ENCODE assay signal across 8 cellular contexts in the genomic region with DNA sequence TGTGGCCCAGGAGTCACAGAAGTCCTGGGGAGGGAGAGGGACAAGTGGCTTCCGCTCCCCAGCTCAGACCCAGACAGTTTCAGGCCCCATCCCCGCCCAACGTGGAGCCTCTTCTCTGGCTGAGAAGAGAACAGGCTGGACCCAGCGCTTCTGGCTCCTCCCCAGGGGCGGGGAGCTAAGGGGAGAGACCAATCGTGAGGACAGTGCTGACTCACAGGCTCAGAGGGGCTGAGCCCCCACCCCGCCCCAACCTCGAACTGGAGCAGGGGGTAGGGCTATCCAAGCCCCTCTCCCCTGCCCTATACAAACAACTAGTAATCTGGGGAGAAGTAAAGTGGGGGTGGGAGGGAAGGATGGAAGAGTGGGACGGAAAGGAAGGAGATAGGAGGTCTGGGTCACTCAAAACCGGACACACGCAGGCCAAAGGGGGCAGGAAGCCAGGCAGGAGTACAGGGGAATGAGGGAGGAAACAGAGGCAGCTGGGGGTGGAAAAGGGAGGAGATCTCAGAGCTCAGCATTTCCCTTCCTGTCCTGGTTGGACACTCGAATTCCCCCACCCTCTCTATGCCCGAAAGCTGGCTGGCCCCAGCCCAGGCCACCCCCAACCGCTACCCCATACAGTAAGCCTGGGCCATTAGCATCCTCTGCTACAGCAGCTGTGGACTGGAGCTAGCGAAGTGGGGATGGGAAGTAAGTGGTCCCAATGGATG. TPM values are rescaled to one million over a fixed set of nuclear protein-coding genes. Genes with fewer than 3 reads are reported as not detected.
DNase-seq lines count a peak whose midpoint lies in the region; ATAC-seq and TF ChIP-seq lines count a peak whose summit lies in the region.

A gene with protein sequence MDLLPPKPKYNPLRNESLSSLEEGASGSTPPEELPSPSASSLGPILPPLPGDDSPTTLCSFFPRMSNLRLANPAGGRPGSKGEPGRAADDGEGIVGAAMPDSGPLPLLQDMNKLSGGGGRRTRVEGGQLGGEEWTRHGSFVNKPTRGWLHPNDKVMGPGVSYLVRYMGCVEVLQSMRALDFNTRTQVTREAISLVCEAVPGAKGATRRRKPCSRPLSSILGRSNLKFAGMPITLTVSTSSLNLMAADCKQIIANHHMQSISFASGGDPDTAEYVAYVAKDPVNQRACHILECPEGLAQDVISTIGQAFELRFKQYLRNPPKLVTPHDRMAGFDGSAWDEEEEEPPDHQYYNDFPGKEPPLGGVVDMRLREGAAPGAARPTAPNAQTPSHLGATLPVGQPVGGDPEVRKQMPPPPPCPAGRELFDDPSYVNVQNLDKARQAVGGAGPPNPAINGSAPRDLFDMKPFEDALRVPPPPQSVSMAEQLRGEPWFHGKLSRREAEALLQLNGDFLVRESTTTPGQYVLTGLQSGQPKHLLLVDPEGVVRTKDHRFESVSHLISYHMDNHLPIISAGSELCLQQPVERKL (minus strand): TSS at position 117 of the 710 bp plus-strand sequence. CDS start 221 bp downstream, outside the sequence.

- no peak within 1 kb of the TSS for H3K56ac ChIP-seq in H9 (ENCODE audit: insufficient read length, low read depth, low read length)

- H3K23me2 ChIP-seq in H9 (ENCODE audit: insufficient read length, low read depth, low read length, poor library complexity, severe bottlenecking), result peaks cover 38% of the 10 kb centered on the region

- H3K4ac ChIP-seq in H9 (ENCODE audit: low read depth, low read length), result no peak within 1 kb of the TSS

- H2BK5ac ChIP-seq in H9 (ENCODE audit: insufficient read length, low read length), result peak within 1 kb of the TSS; percentile 74

- H4K91ac ChIP-seq in H9 (ENCODE audit: insufficient read length, low read depth, low read length), result peak within 1 kb of the TSS; percentile 10

- WGBS in H9 (ENCODE audit: extremely low coverage, insufficient read length, low lambda C conversion rate), result no CpG with 5 or more reads among the region's 15 CpGs
- WGBS in right cardiac atrium, result 7% methylated on average over 15 of the region's 15 CpGs

- peak within 1 kb of the TSS; percentile 8 to 96 (median 93) for H3K27ac Mint-ChIP-seq in CD14-positive monocyte
- H3K27ac Mint-ChIP-seq in H9, result peak within 1 kb of the TSS; percentile 33 to 95 (median 50); a peak in 6 of 7 replicates

- H3K23ac ChIP-seq in H9 (ENCODE audit: insufficient read length, low read depth, low read length), result no peak within 1 kb of the TSS

- H4K5ac ChIP-seq in H9 (ENCODE audit: insufficient read length, low read depth, low read length), result peak within 1 kb of the TSS; percentile 26

- H3K79me1 ChIP-seq in H9 (ENCODE audit: insufficient read depth, low read depth, low read length, poor library complexity, severe bottlenecking), result peaks cover 7% of the 10 kb centered on the region

- DNase-seq in CD14-positive monocyte (ENCODE audit: low spot score), result peak; percentile 89
- DNase-seq in H9, result peak; percentile 95
- peak; percentile 96 for DNase-seq in RKO (ENCODE audit: low spot score)
- DNase-seq in astrocyte of the hippocampus (ENCODE audit: low read depth, low spot score), result peak; percentile 96
- DNase-seq in right cardiac atrium, result peak; percentile 97 to 98 (median 97)
- DNase-seq in pons (ENCODE audit: low spot score), result peak; percentile 90

- peaks cover 4% of the 10 kb centered on the region; the same call in 1 of the 2 replicates for H3K4me1 ChIP-seq in H9 (ENCODE audit: insufficient read depth, low read length)
- peaks cover 17% of the 10 kb centered on the region for H3K4me1 ChIP-seq in right cardiac atrium (ENCODE audit: control insufficient read depth, insufficient read depth, low read length)

- H4K8ac ChIP-seq in H9 (replicated peaks; ENCODE audit: insufficient read length, low read depth, low read length), result no peak within 1 kb of the TSS

- no peak within 1 kb of the TSS for H2BK120ac ChIP-seq in H9 (ENCODE audit: low read depth, low read length, poor library complexity, severe bottlenecking)

- H2BK20ac ChIP-seq in H9 (ENCODE audit: low read depth, low read length, poor library complexity, severe bottlenecking), result no peak within 1 kb of the TSS

- TF ChIP-seq CTCF in CD14-positive monocyte (IDR thresholded peaks at IDR 0.05), result no peak
- TF ChIP-seq CTCF in H9 (conservative IDR thresholded peaks at IDR 0.05), result no peak

- no peaks in the 10 kb centered on the region for H3K9me3 ChIP-seq in H9 (ENCODE audit: control insufficient read depth, low read depth, low read length)
- no peaks in the 10 kb centered on the region for H3K9me3 ChIP-seq in right cardiac atrium (ENCODE audit: control insufficient read depth, low read length)

- peak within 1 kb of the TSS; percentile 76 to 87 for H3K4me3 Mint-ChIP-seq in CD14-positive monocyte
- H3K4me3 Mint-ChIP-seq in H9, result peak within 1 kb of the TSS in 1 of 2 experiments; percentile 96; a peak in 4 of 5 replicates

- no peak within 1 kb of the TSS for H2AFZ ChIP-seq in H9 (ENCODE audit: low read length)

- H2AK5ac ChIP-seq in H9 (ENCODE audit: insufficient read length, low read length), result peak within 1 kb of the TSS; percentile 38

- no peaks in the 10 kb centered on the region for H3K27me3 ChIP-seq in H9 (ENCODE audit: insufficient read depth, low read length)
- no peaks in the 10 kb centered on the region for H3K27me3 ChIP-seq in right cardiac atrium (ENCODE audit: control insufficient read depth, insufficient read depth)

- H3K18ac ChIP-seq in H9 (ENCODE audit: insufficient read length, low read depth, low read length), result peak within 1 kb of the TSS; percentile 73

- no peak within 1 kb of the TSS for H3T11ph ChIP-seq in H9 (ENCODE audit: low read length)

- H3K9ac ChIP-seq in H9 (ENCODE audit: extremely low read depth, insufficient read length, low read length), result peak within 1 kb of the TSS; percentile 71

- H3K4me1 Mint-ChIP-seq in CD14-positive monocyte (peaks cover 34% of the 10 kb centered on the region), H9 (peaks cover 40 to 43% of the 10 kb centered on the region in 2 experiments)

- H3K4me2 ChIP-seq in H9 (ENCODE audit: insufficient read depth, insufficient read length, low read length), result peak within 1 kb of the TSS; percentile 77

- H2BK15ac ChIP-seq in H9 (ENCODE audit: low read depth, low read length), result no peak within 1 kb of the TSS

- peak; percentile 72 to 78 for ATAC-seq in right cardiac atrium
- ATAC-seq in HG03565 (IDR thresholded peaks at IDR 0.05; ENCODE audit: unreplicated experiment), result no peak
- no peak for ATAC-seq in GM18907 (IDR thresholded peaks at IDR 0.05; ENCODE audit: unreplicated experiment)

- H3K27ac ChIP-seq in H9 (ENCODE audit: insufficient read length, low read depth, low read length) (peak within 1 kb of the TSS; percentile 97), right cardiac atrium (ENCODE audit: low read length) (peak within 1 kb of the TSS; percentile 90)

- H3K36me3 Mint-ChIP-seq in CD14-positive monocyte, result peaks cover 44 to 55% of the 10 kb centered on the region in 2 donors
- H3K36me3 Mint-ChIP-seq in H9 (ENCODE audit: insufficient read depth in 1 of 3, low read depth in 3 of 3), result peaks cover 23 to 37% (median 28%) of the 10 kb centered on the region in 3 experiments

- intact Hi-C loops in CD14-positive monocyte (cut with micrococcal nuclease) (loop anchor here (2.0 to 5.0 kb wide), 4 partner anchors 36 to 92 kb away; partner anchors contain the start of gene EFNA4 (in 1 of the 2)), right cardiac atrium (cut with DNase I) (loop anchor here in 1 of 4 donors (10.0 kb wide), 1 partner anchor 94 kb away; the partner anchor contains the start of gene EFNA4)

- H3K4me3 ChIP-seq in right cardiac atrium (ENCODE audit: low read length), result peak within 1 kb of the TSS; percentile 36

- peaks cover 0 to 4% (median 0%) of the 10 kb centered on the region in 3 donors for H3K27me3 Mint-ChIP-seq in CD14-positive monocyte (ENCODE audit: low read depth in 3 of 3)
- no peaks in the 10 kb centered on the region for H3K27me3 Mint-ChIP-seq in H9 (ENCODE audit: low read depth)

- peak within 1 kb of the TSS; percentile 54 for H3K14ac ChIP-seq in H9 (ENCODE audit: insufficient read depth, low read length)

- H2BK12ac ChIP-seq in H9 (ENCODE audit: insufficient read length, low read depth, low read length), result peak within 1 kb of the TSS; percentile 46

- H4K20me1 ChIP-seq in H9 (ENCODE audit: control insufficient read depth, insufficient read depth, insufficient read length), result peaks cover 2% of the 10 kb centered on the region

- H3K9me3 Mint-ChIP-seq in CD14-positive monocyte (no peaks in the 10 kb centered on the region), H9 (no peaks in the 10 kb centered on the region)

- peaks cover 18% of the 10 kb centered on the region; the same call in 1 of the 2 replicates for H3K79me2 ChIP-seq in H9 (ENCODE audit: insufficient read depth, low read length)

RNA-seq across cellular contexts. Expression of the gene that starts here (rescaled TPM):
- polyA plus RNA-seq in CD14-positive monocyte, result 10 to 100 TPM; 26.7 to 31.5 TPM
- 168 and 173 TPM in 2 replicates for total RNA-seq in H9 (2021)
- total RNA-seq in right cardiac atrium, result 10 to 100 TPM; 63.2 to 81.7 (median 71.4) TPM
- 37.9 TPM for polyA plus RNA-seq in right cardiac atrium

Comparison
In these comparisons a context has a peak if more than half of its experiments do, and no peak if none do; other contexts are left out.
1. ATAC-seq: peak in right cardiac atrium (2 of 2); none in HG03565 (single experiment) and GM18907 (single experiment).
2. Peak in every context shown above with its lines, with median percentiles within 50 percentile points of each other: DNase-seq.